Comparison of ENCODE assay signal across 1 cellular context in genomic region chr3:27661813-27662212, GRCh38.
TF ChIP-seq lines count a peak whose summit lies in the region.

No MANE protein-coding gene starts in this region.

TF ChIP-seq in WTC11, 78 proteins besides CTCF, POLR2A, EP300 and RAD21 (continued from another document):
- TF ChIP-seq HMGXB4 (CRISPR knock-in tag; IDR thresholded peaks at IDR 0.05) (no peak), RELA (CRISPR knock-in tag; IDR thresholded peaks at IDR 0.05; ENCODE audit: borderline replicate concordance) (no peak), USF2 (CRISPR knock-in tag; IDR thresholded peaks at IDR 0.05) (no peak), PREB (CRISPR knock-in tag; IDR thresholded peaks at IDR 0.05; ENCODE audit: borderline replicate concordance) (no peak), SP1 (CRISPR knock-in tag; conservative IDR thresholded peaks at IDR 0.05) (no peak)
